In the genomic region with DNA sequence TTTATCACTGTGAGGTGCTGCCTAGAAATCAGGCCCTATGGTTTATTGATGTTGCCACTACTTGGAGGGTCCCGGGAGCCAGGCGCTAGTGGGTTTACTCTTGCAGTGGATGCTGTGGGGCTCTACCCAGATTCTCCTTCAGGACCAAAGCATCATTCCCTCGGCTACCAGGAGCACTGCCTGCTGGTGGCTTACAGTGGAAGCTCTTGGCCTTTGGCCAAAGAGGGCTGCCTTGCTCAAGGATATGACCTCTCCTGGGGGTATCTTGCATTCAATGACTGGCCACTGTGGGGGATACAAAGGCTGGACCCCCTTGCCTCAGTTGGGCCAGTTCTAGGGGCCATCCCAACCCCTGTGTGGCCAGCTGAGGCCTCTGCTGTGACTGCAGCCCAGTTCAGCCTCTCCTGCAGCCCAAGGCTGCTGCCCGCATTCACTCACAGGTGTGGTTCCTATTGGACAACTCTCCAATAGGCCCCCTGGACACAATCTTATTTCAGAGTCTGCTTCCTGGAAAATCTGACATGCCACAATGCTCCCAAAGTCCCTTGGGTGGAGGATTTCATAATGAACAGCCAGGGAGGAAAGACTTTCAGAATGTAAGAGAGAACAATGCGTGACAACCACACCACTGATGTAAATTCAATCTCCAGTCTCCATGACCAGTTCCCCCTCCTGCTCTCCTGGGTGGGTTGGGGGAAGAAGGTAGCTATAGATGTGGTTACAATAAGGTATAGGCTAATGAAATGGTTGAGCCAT, we compare ENCODE assay signal across 3 cellular contexts.
TF ChIP-seq lines count a peak whose summit lies in the region.

No MANE protein-coding gene starts in this region.

TF ChIP-seq in K562, 482 proteins besides CTCF, POLR2A, EP300 and RAD21 (continued from another document):
- TF ChIP-seq, protein P1, sequence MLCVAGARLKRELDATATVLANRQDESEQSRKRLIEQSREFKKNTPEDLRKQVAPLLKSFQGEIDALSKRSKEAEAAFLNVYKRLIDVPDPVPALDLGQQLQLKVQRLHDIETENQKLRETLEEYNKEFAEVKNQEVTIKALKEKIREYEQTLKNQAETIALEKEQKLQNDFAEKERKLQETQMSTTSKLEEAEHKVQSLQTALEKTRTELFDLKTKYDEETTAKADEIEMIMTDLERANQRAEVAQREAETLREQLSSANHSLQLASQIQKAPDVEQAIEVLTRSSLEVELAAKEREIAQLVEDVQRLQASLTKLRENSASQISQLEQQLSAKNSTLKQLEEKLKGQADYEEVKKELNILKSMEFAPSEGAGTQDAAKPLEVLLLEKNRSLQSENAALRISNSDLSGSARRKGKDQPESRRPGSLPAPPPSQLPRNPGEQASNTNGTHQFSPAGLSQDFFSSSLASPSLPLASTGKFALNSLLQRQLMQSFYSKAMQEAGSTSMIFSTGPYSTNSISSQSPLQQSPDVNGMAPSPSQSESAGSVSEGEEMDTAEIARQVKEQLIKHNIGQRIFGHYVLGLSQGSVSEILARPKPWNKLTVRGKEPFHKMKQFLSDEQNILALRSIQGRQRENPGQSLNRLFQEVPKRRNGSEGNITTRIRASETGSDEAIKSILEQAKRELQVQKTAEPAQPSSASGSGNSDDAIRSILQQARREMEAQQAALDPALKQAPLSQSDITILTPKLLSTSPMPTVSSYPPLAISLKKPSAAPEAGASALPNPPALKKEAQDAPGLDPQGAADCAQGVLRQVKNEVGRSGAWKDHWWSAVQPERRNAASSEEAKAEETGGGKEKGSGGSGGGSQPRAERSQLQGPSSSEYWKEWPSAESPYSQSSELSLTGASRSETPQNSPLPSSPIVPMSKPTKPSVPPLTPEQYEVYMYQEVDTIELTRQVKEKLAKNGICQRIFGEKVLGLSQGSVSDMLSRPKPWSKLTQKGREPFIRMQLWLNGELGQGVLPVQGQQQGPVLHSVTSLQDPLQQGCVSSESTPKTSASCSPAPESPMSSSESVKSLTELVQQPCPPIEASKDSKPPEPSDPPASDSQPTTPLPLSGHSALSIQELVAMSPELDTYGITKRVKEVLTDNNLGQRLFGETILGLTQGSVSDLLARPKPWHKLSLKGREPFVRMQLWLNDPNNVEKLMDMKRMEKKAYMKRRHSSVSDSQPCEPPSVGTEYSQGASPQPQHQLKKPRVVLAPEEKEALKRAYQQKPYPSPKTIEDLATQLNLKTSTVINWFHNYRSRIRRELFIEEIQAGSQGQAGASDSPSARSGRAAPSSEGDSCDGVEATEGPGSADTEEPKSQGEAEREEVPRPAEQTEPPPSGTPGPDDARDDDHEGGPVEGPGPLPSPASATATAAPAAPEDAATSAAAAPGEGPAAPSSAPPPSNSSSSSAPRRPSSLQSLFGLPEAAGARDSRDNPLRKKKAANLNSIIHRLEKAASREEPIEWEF (CRISPR knock-in tag; IDR thresholded peaks at IDR 0.05), result no peak
- TF ChIP-seq TAF1 (IDR thresholded peaks at IDR 0.05; ENCODE audit: control insufficient read depth, extremely low read depth, insufficient read depth, low read length, severe bottlenecking), result no peak

TF ChIP-seq in SK-N-SH treated with all-trans-retinoic acid at 6 μM for 48 hours, 23 proteins besides CTCF, POLR2A, EP300 and RAD21 (continued from another document):
- TF ChIP-seq PPARA (CRISPR knock-in tag; IDR thresholded peaks at IDR 0.05; ENCODE audit: borderline replicate concordance) (no peak), ZNF565 (CRISPR knock-in tag; conservative IDR thresholded peaks at IDR 0.05; ENCODE audit: low read depth) (no peak), RARB (CRISPR knock-in tag; IDR thresholded peaks at IDR 0.05) (no peak), SNAI2 (CRISPR knock-in tag; IDR thresholded peaks at IDR 0.05) (no peak), ZNF8 (CRISPR knock-in tag; IDR thresholded peaks at IDR 0.05) (no peak), GLIS3 (CRISPR knock-in tag; IDR thresholded peaks at IDR 0.05) (no peak), BACH2 (CRISPR knock-in tag; IDR thresholded peaks at IDR 0.05; ENCODE audit: borderline replicate concordance) (no peak), TCF4 (CRISPR knock-in tag; IDR thresholded peaks at IDR 0.05; ENCODE audit: borderline replicate concordance) (no peak), TOX (CRISPR knock-in tag; IDR thresholded peaks at IDR 0.05; ENCODE audit: borderline replicate concordance) (no peak)
- TF ChIP-seq, protein P2, sequence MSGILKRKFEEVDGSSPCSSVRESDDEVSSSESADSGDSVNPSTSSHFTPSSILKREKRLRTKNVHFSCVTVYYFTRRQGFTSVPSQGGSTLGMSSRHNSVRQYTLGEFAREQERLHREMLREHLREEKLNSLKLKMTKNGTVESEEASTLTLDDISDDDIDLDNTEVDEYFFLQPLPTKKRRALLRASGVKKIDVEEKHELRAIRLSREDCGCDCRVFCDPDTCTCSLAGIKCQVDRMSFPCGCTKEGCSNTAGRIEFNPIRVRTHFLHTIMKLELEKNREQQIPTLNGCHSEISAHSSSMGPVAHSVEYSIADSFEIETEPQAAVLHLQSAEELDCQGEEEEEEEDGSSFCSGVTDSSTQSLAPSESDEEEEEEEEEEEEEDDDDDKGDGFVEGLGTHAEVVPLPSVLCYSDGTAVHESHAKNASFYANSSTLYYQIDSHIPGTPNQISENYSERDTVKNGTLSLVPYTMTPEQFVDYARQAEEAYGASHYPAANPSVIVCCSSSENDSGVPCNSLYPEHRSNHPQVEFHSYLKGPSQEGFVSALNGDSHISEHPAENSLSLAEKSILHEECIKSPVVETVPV (CRISPR knock-in tag; IDR thresholded peaks at IDR 0.05), result no peak
- TF ChIP-seq, protein P3, sequence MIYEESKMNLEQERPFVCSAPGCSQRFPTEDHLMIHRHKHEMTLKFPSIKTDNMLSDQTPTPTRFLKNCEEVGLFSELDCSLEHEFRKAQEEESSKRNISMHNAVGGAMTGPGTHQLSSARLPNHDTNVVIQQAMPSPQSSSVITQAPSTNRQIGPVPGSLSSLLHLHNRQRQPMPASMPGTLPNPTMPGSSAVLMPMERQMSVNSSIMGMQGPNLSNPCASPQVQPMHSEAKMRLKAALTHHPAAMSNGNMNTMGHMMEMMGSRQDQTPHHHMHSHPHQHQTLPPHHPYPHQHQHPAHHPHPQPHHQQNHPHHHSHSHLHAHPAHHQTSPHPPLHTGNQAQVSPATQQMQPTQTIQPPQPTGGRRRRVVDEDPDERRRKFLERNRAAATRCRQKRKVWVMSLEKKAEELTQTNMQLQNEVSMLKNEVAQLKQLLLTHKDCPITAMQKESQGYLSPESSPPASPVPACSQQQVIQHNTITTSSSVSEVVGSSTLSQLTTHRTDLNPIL (CRISPR knock-in tag; IDR thresholded peaks at IDR 0.05; ENCODE audit: low read depth), result no peak

TF ChIP-seq in WTC11, 78 proteins besides CTCF, POLR2A, EP300 and RAD21 (continued from another document):
- TF ChIP-seq, protein P4, sequence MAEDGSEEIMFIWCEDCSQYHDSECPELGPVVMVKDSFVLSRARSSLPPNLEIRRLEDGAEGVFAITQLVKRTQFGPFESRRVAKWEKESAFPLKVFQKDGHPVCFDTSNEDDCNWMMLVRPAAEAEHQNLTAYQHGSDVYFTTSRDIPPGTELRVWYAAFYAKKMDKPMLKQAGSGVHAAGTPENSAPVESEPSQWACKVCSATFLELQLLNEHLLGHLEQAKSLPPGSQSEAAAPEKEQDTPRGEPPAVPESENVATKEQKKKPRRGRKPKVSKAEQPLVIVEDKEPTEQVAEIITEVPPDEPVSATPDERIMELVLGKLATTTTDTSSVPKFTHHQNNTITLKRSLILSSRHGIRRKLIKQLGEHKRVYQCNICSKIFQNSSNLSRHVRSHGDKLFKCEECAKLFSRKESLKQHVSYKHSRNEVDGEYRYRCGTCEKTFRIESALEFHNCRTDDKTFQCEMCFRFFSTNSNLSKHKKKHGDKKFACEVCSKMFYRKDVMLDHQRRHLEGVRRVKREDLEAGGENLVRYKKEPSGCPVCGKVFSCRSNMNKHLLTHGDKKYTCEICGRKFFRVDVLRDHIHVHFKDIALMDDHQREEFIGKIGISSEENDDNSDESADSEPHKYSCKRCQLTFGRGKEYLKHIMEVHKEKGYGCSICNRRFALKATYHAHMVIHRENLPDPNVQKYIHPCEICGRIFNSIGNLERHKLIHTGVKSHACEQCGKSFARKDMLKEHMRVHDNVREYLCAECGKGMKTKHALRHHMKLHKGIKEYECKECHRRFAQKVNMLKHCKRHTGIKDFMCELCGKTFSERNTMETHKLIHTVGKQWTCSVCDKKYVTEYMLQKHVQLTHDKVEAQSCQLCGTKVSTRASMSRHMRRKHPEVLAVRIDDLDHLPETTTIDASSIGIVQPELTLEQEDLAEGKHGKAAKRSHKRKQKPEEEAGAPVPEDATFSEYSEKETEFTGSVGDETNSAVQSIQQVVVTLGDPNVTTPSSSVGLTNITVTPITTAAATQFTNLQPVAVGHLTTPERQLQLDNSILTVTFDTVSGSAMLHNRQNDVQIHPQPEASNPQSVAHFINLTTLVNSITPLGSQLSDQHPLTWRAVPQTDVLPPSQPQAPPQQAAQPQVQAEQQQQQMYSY (CRISPR knock-in tag; IDR thresholded peaks at IDR 0.05), result no peak
- TF ChIP-seq, protein P5, sequence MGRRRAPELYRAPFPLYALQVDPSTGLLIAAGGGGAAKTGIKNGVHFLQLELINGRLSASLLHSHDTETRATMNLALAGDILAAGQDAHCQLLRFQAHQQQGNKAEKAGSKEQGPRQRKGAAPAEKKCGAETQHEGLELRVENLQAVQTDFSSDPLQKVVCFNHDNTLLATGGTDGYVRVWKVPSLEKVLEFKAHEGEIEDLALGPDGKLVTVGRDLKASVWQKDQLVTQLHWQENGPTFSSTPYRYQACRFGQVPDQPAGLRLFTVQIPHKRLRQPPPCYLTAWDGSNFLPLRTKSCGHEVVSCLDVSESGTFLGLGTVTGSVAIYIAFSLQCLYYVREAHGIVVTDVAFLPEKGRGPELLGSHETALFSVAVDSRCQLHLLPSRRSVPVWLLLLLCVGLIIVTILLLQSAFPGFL (CRISPR knock-in tag; IDR thresholded peaks at IDR 0.05; ENCODE audit: borderline replicate concordance), result no peak
- TF ChIP-seq NFE2L1 (CRISPR knock-in tag; IDR thresholded peaks at IDR 0.05) (no peak), JAZF1 (CRISPR knock-in tag; IDR thresholded peaks at IDR 0.05) (no peak), TP53 (CRISPR knock-in tag; IDR thresholded peaks at IDR 0.05) (no peak), ZBTB21 (CRISPR knock-in tag; IDR thresholded peaks at IDR 0.05; ENCODE audit: borderline replicate concordance) (no peak), SOX15 (CRISPR knock-in tag; IDR thresholded peaks at IDR 0.05) (no peak), ZNF219 (CRISPR knock-in tag; IDR thresholded peaks at IDR 0.05; ENCODE audit: borderline replicate concordance) (no peak), ZNF423 (CRISPR knock-in tag; IDR thresholded peaks at IDR 0.05) (no peak)
- TF ChIP-seq, protein P6, sequence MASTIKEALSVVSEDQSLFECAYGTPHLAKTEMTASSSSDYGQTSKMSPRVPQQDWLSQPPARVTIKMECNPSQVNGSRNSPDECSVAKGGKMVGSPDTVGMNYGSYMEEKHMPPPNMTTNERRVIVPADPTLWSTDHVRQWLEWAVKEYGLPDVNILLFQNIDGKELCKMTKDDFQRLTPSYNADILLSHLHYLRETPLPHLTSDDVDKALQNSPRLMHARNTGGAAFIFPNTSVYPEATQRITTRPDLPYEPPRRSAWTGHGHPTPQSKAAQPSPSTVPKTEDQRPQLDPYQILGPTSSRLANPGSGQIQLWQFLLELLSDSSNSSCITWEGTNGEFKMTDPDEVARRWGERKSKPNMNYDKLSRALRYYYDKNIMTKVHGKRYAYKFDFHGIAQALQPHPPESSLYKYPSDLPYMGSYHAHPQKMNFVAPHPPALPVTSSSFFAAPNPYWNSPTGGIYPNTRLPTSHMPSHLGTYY (CRISPR knock-in tag; IDR thresholded peaks at IDR 0.05), result no peak
- TF ChIP-seq, protein P7, sequence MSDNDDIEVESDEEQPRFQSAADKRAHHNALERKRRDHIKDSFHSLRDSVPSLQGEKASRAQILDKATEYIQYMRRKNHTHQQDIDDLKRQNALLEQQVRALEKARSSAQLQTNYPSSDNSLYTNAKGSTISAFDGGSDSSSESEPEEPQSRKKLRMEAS (CRISPR knock-in tag; IDR thresholded peaks at IDR 0.05), result no peak
- TF ChIP-seq, protein P8, sequence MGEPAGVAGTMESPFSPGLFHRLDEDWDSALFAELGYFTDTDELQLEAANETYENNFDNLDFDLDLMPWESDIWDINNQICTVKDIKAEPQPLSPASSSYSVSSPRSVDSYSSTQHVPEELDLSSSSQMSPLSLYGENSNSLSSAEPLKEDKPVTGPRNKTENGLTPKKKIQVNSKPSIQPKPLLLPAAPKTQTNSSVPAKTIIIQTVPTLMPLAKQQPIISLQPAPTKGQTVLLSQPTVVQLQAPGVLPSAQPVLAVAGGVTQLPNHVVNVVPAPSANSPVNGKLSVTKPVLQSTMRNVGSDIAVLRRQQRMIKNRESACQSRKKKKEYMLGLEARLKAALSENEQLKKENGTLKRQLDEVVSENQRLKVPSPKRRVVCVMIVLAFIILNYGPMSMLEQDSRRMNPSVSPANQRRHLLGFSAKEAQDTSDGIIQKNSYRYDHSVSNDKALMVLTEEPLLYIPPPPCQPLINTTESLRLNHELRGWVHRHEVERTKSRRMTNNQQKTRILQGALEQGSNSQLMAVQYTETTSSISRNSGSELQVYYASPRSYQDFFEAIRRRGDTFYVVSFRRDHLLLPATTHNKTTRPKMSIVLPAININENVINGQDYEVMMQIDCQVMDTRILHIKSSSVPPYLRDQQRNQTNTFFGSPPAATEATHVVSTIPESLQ (CRISPR knock-in tag; IDR thresholded peaks at IDR 0.05), result no peak
- TF ChIP-seq, protein P9, sequence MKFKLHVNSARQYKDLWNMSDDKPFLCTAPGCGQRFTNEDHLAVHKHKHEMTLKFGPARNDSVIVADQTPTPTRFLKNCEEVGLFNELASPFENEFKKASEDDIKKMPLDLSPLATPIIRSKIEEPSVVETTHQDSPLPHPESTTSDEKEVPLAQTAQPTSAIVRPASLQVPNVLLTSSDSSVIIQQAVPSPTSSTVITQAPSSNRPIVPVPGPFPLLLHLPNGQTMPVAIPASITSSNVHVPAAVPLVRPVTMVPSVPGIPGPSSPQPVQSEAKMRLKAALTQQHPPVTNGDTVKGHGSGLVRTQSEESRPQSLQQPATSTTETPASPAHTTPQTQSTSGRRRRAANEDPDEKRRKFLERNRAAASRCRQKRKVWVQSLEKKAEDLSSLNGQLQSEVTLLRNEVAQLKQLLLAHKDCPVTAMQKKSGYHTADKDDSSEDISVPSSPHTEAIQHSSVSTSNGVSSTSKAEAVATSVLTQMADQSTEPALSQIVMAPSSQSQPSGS (CRISPR knock-in tag; IDR thresholded peaks at IDR 0.05; ENCODE audit: borderline replicate concordance, low read depth), result no peak
